In genomic region chr4:147194107-147194506, GRCh38 we compare ENCODE assay signal across 27 cellular contexts.
DNase-seq lines count a peak whose midpoint lies in the region; ATAC-seq and TF ChIP-seq lines count a peak whose summit lies in the region.
"Had no signal": no experiment of that assay in that cellular context is flagged by ENCODE, and none has a peak within 500 bp of the region (broad histone marks: within the 10 kb centered on the region; RNA-seq: fewer than 3 reads in every experiment).

No MANE protein-coding gene starts in this region.

- peak overlapping the region; percentile 12 to 55; a peak in 1 of 4 replicates for H4K8ac ChIP-seq in IMR-90 (ENCODE audit: low read depth in 2 of 2, low read length in 2 of 2)

- no peak overlapping the region for H3K4me3 ChIP-seq in IMR-90 (ENCODE audit: insufficient read depth, low read depth, low read length)
- H3K4me3 ChIP-seq in adrenal gland, result no peak overlapping the region
- peak overlapping the region in 1 of 12 donors; percentile 17 for H3K4me3 ChIP-seq in heart left ventricle
- H3K4me3 ChIP-seq in osteoblast (ENCODE audit: insufficient read depth, low read length), result peak overlapping the region; percentile 40
- no peak overlapping the region for H3K4me3 ChIP-seq in OCI-LY7 (ENCODE audit: low read depth, low read length, poor library complexity, severe bottlenecking)
- H3K4me3 ChIP-seq: pancreas, sigmoid colon, suprapubic skin had no signal

- no peak overlapping the region for H3K14ac ChIP-seq in IMR-90 (replicated peaks; ENCODE audit: low read depth, low read length)

- in situ Hi-C loops in IMR-90 (cut with MboI; ENCODE audit: low sequenced_read_pairs), result no loop called here

- peak; percentile 25; the same call in 1 of the 2 replicates for ATAC-seq in IMR-90 (ENCODE audit: low read depth)
- peak; percentile 77 to 87 (median 80) for ATAC-seq in heart left ventricle
- ATAC-seq in HG03432 (IDR thresholded peaks at IDR 0.05; ENCODE audit: unreplicated experiment), result no peak
- ATAC-seq in HG03196 (IDR thresholded peaks at IDR 0.05; ENCODE audit: unreplicated experiment), result no peak
- ATAC-seq: naive thymus-derived CD8-positive, alpha-beta T cell; stimulated activated effector memory CD8-positive, alpha-beta T cell treated with anti-CD3 and anti-CD28 coated beads, Interleukin-12 subunit alpha, Interleukin-12 subunit beta, amount 100 ng/mL, for 72 hours had no signal

- peak overlapping the region; percentile 31; the same call in 1 of the 2 replicates for H4K91ac ChIP-seq in IMR-90 (ENCODE audit: insufficient read depth, low read depth, low read length)

- H3K9me1 ChIP-seq in IMR-90 (ENCODE audit: insufficient read depth, low read length), result peaks cover 3% of the 10 kb centered on the region

- no peaks in the 10 kb centered on the region for H3K79me2 ChIP-seq in osteoblast (ENCODE audit: insufficient read depth, low read length)
- no peaks in the 10 kb centered on the region for H3K79me2 ChIP-seq in OCI-LY7 (ENCODE audit: insufficient read depth, low read depth, low read length)

- no peak for TF ChIP-seq POLR2A in IMR-90 (IDR thresholded peaks at IDR 0.05; ENCODE audit: low read depth, low read length)
- no peak for TF ChIP-seq POLR2A in adrenal gland (IDR thresholded peaks at IDR 0.05)
- no peak for TF ChIP-seq POLR2A in heart left ventricle (IDR thresholded peaks at IDR 0.05)

- H2BK20ac ChIP-seq in IMR-90 (ENCODE audit: low read depth, low read length), result peak overlapping the region; percentile 79

- no peaks in the 10 kb centered on the region for H3K27me3 ChIP-seq in IMR-90 (ENCODE audit: control insufficient read depth, insufficient read depth, low read length)
- H3K27me3 ChIP-seq in adrenal gland, result no peaks in the 10 kb centered on the region
- no peaks in the 10 kb centered on the region for H3K27me3 ChIP-seq in heart left ventricle
- no peaks in the 10 kb centered on the region for H3K27me3 ChIP-seq in osteoblast (ENCODE audit: insufficient read depth, low read length)
- H3K27me3 ChIP-seq: sigmoid colon, suprapubic skin had no signal

- 0 out of 3 replicates have a peak overlapping the region, but pooled peaks have one; percentile 70 for H2BK15ac ChIP-seq in IMR-90 (ENCODE audit: low read depth, low read length)

- no peak overlapping the region for H3K23ac ChIP-seq in IMR-90 (ENCODE audit: low read depth, low read length)

- no peaks in the 10 kb centered on the region for H3K79me1 ChIP-seq in IMR-90 (ENCODE audit: low read depth in 1 of 2, low read length in 2 of 2)

- H2AFZ ChIP-seq in IMR-90 (replicated peaks; ENCODE audit: low read length, poor library complexity) (peak overlapping the region; percentile 28), osteoblast (ENCODE audit: low read length) (peak overlapping the region; percentile 76), OCI-LY7 (ENCODE audit: low read length) (no peak overlapping the region)

- H2AK9ac ChIP-seq in IMR-90 (replicated peaks; ENCODE audit: low read depth, low read length, poor library complexity), result no peak overlapping the region

- H3K27ac ChIP-seq in IMR-90 (ENCODE audit: insufficient read depth, low read length) (no peak overlapping the region), adrenal gland (no peak overlapping the region), heart left ventricle (peak overlapping the region in 2 of 12 donors; percentile 3 to 33), osteoblast (ENCODE audit: low read depth, low read length) (no peak overlapping the region), OCI-LY7 (ENCODE audit: low read depth, low read length, poor library complexity, severe bottlenecking) (no peak overlapping the region)
- H3K27ac ChIP-seq: C4-2B, pancreas, RWPE1, sigmoid colon, suprapubic skin had no signal

- peak overlapping the region; percentile 60; the same call in 1 of the 2 replicates for H2AK5ac ChIP-seq in IMR-90 (ENCODE audit: low read depth, low read length)

- H3K4me1 ChIP-seq in IMR-90 (ENCODE audit: control insufficient read depth, insufficient read depth, low read length) (peaks cover 9% of the 10 kb centered on the region), adrenal gland (replicated peaks in 1 of 2) (no peaks in the 10 kb centered on the region), heart left ventricle (peaks cover 0 to 10% (median 0%) of the 10 kb centered on the region in 12 donors), osteoblast (ENCODE audit: insufficient read depth, low read length) (peaks cover 12% of the 10 kb centered on the region), OCI-LY7 (ENCODE audit: insufficient read depth, low read length, poor library complexity, severe bottlenecking) (no peaks in the 10 kb centered on the region)
- H3K4me1 ChIP-seq: pancreas, sigmoid colon, suprapubic skin had no signal

- no peak overlapping the region for H2BK5ac ChIP-seq in IMR-90 (ENCODE audit: low read depth, low read length, poor library complexity, severe bottlenecking)

- peak overlapping the region; percentile 59 for H3K4ac ChIP-seq in IMR-90 (ENCODE audit: low read depth, low read length)

- H4K5ac ChIP-seq in IMR-90 (ENCODE audit: low read depth, low read length), result peak overlapping the region; percentile 18; the same call in 1 of the 2 replicates

- TF ChIP-seq RAD21 in IMR-90 (IDR thresholded peaks at IDR 0.05; ENCODE audit: low read length), result no peak

- no peaks in the 10 kb centered on the region for H3K9me2 ChIP-seq in OCI-LY7 (ENCODE audit: insufficient read depth, low read length)

- H3K9me3 ChIP-seq in IMR-90 (ENCODE audit: control insufficient read depth, insufficient read depth, low read length) (no peaks in the 10 kb centered on the region), adrenal gland (replicated peaks in 1 of 3) (no peaks in the 10 kb centered on the region), heart left ventricle (peaks cover 0 to under 1% (median 0%) of the 10 kb centered on the region in 12 donors), osteoblast (ENCODE audit: low read depth, low read length) (no peaks in the 10 kb centered on the region), OCI-LY7 (ENCODE audit: low read length) (no peaks in the 10 kb centered on the region)
- H3K9me3 ChIP-seq: pancreas, sigmoid colon, suprapubic skin had no signal

- H3K9ac ChIP-seq in IMR-90 (ENCODE audit: low read depth, low read length), result no peak overlapping the region

- POLR2A ChIA-PET in IMR-90 (lab: Charles Lee; ENCODE audit: unreplicated experiment), result no interaction called here
- POLR2A ChIA-PET in OCI-LY7 (lab: Charles Lee), result interaction anchor here (1.1 kb wide), 1 partner anchor 11 kb away, joined by 3 read pairs; no protein-coding TSS in a partner anchor

- no CpG with 5 or more reads among the region's 2 CpGs for WGBS in IMR-90 (ENCODE audit: extremely low coverage in 2 of 2, insufficient read length in 1 of 2), 2 experiments
- 55 to 64% (median 57%) methylated on average over 2 of the region's 2 CpGs for WGBS in adrenal gland, 4 donors
- 70 to 89% (median 73%) methylated on average over 2 of the region's 2 CpGs for WGBS in heart left ventricle, 4 donors

- TF ChIP-seq CTCF in IMR-90 (conservative IDR thresholded peaks at IDR 0.05; ENCODE audit: low read depth, low read length), result no peak
- TF ChIP-seq CTCF in adrenal gland (IDR thresholded peaks at IDR 0.05), result no peak
- no peak for TF ChIP-seq CTCF in heart left ventricle (IDR thresholded peaks at IDR 0.05)
- no peak for TF ChIP-seq CTCF in osteoblast (IDR thresholded peaks at IDR 0.05; ENCODE audit: extremely low read depth, low read depth, low read length)
- TF ChIP-seq CTCF in OCI-LY7 (conservative IDR thresholded peaks at IDR 0.05; ENCODE audit: low read length), result no peak

- dilution Hi-C loops in IMR-90 (cut with HindIII; ENCODE audit: low sequenced_read_pairs, unreplicated experiment), result no loop called here

- H2BK120ac ChIP-seq in IMR-90 (ENCODE audit: low read depth, low read length), result peak overlapping the region; percentile 67

- H3K36me3 ChIP-seq in IMR-90 (ENCODE audit: control insufficient read depth, insufficient read depth, low read length) (no peaks in the 10 kb centered on the region), adrenal gland (replicated peaks in 1 of 2) (no peaks in the 10 kb centered on the region), heart left ventricle (no peaks in the 10 kb centered on the region), osteoblast (ENCODE audit: insufficient read depth, low read length) (no peaks in the 10 kb centered on the region), OCI-LY7 (ENCODE audit: insufficient read depth, low read length) (no peaks in the 10 kb centered on the region)
- H3K36me3 ChIP-seq: pancreas, sigmoid colon, suprapubic skin had no signal

- H3K4me2 ChIP-seq in IMR-90 (ENCODE audit: low read depth, low read length) (no peak overlapping the region), osteoblast (ENCODE audit: insufficient read depth, low read length) (peak overlapping the region; percentile 59), OCI-LY7 (ENCODE audit: low read length) (no peak overlapping the region)

- CTCF ChIA-PET in IMR-90 (lab: Yijun Ruan, JAX), result no interaction called here
- CTCF ChIA-PET in OCI-LY7 (lab: Charles Lee; ENCODE audit: unreplicated experiment), result no interaction called here

- peak overlapping the region; percentile 3; the same call in 1 of the 2 replicates for H3K18ac ChIP-seq in IMR-90 (ENCODE audit: low read depth, low read length)

- intact Hi-C loops in IMR-90 (cut with micrococcal nuclease), result no loop called here
- intact Hi-C loops in adrenal gland (cut with DNase I), result no loop called here
- intact Hi-C loops in heart left ventricle (cut with DNase I), result no loop called here
- intact Hi-C loops in OCI-LY7 (cut with micrococcal nuclease; ENCODE audit: unreplicated experiment), result no loop called here

- DNase-seq in IMR-90, result no peak
- peak in 5 of 7 donors; percentile 6 to 54 (median 22) for DNase-seq in adrenal gland
- peak in 4 of 5 donors; percentile 18 to 43 (median 27) for DNase-seq in heart left ventricle
- no peak for DNase-seq in osteoblast (ENCODE audit: insufficient read length, low spot score, missing footprints)
- no peak for DNase-seq in putamen (ENCODE audit: low spot score)
- no peak for DNase-seq in OCI-LY7 (ENCODE audit: low spot score)
- DNase-seq: activated CD4-positive, alpha-beta T cell treated with anti-CD3 and anti-CD28 coated beads for 1 hour; activated naive CD4-positive, alpha-beta T cell treated with anti-CD3 and anti-CD28 coated beads, Interleukin-2, amount 10 ng/mL, durations not matched to agents 7 days and 5 days; activated T-cell treated with anti-CD3 and anti-CD28 coated beads, Interleukin-2, amount 50 U/mL, for 24 hours; cortex of kidney; foreskin melanocyte; Karpas-422; mesenchymal stem cell; naive thymus-derived CD8-positive, alpha-beta T cell; NCI-H1092 treated with DMSO at 0.1 percent for 48 hours; NCI-H2029 treated with DMSO at 0.1 percent for 48 hours; NCI-H446; NK-92 treated with Interleukin-12 subunit alpha and Interleukin-12 subunit beta, amount 100 ng/mL, for 24 hours; pancreas; sigmoid colon; SW 1271 had no signal

- H4K20me1 ChIP-seq in IMR-90 (ENCODE audit: insufficient read depth, low read length) (no peaks in the 10 kb centered on the region), osteoblast (ENCODE audit: insufficient read depth, low read length) (no peaks in the 10 kb centered on the region), OCI-LY7 (ENCODE audit: insufficient read depth, low read length) (no peaks in the 10 kb centered on the region)

- H3K56ac ChIP-seq in IMR-90 (ENCODE audit: extremely low read depth, insufficient read depth, low read length), result no peak overlapping the region

- BruUV-seq in IMR-90 (replicated peaks; lab: Mats Ljungman, UMichigan), result no TSS peak
- BruUV-seq in OCI-LY7 (replicated peaks; lab: Mats Ljungman, UMichigan), result no TSS peak

Comparison
In these comparisons a context has a peak if more than half of its experiments do, and no peak if none do; other contexts are left out.
1. ATAC-seq: peak in IMR-90 (single experiment) and heart left ventricle (4 of 4); none in HG03432 (single experiment) and HG03196 (single experiment).
2. DNase-seq: peak in adrenal gland (5 of 7) and heart left ventricle (4 of 5); none in IMR-90 (single experiment), osteoblast (single experiment), putamen (single experiment) and OCI-LY7 (single experiment).